2 cellular contexts compared by ENCODE assay signal in the genomic region with DNA sequence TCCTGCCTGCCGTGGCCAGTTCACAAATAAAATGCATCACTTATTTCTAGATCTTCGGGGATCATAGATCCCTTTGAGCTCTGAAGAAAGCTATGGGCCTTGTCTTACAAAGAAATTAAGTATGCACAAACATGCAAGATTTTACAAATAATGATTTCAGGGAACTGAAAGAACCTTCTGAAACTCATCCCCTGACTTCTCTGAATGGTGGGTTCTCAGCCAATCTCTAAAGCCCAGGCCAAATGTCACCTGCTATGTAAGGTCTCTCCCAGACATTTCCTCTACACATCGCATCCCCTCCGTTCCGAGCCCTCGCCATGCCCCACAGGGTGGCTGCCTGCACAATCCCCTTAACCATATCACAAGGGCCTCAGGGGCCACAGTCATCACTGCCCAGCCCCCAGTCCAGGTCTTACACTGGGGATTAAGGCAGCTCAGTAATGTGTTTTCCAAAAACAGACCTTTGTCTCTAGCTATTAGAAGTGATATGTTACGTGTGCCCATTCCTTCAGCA.
TF ChIP-seq lines count a peak whose summit lies in the region.

No MANE protein-coding gene starts in this region.

TF ChIP-seq in IMR-90, 13 proteins besides CTCF, POLR2A, EP300 and RAD21:
- no peak for TF ChIP-seq BHLHE40 (IDR thresholded peaks at IDR 0.05; ENCODE audit: low read depth, low read length)
- TF ChIP-seq NFE2L2 (IDR thresholded peaks at IDR 0.05; ENCODE audit: low read depth, low read length) = no peak
- TF ChIP-seq FOS (IDR thresholded peaks at IDR 0.05; ENCODE audit: low read depth, low read length) = no peak
- TF ChIP-seq MAZ (IDR thresholded peaks at IDR 0.05; ENCODE audit: borderline replicate concordance, low read depth, low read length) = no peak
- no peak for TF ChIP-seq RFX5 (IDR thresholded peaks at IDR 0.05; ENCODE audit: low read depth, low read length)
- TF ChIP-seq, protein P1, sequence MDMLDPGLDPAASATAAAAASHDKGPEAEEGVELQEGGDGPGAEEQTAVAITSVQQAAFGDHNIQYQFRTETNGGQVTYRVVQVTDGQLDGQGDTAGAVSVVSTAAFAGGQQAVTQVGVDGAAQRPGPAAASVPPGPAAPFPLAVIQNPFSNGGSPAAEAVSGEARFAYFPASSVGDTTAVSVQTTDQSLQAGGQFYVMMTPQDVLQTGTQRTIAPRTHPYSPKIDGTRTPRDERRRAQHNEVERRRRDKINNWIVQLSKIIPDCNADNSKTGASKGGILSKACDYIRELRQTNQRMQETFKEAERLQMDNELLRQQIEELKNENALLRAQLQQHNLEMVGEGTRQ (IDR thresholded peaks at IDR 0.05; ENCODE audit: low read depth, low read length) = no peak
- TF ChIP-seq RCOR1 (IDR thresholded peaks at IDR 0.05; ENCODE audit: insufficient replicate concordance, low read length) = no peak
- TF ChIP-seq CEBPB (IDR thresholded peaks at IDR 0.05; ENCODE audit: low read depth, low read length) = no peak
- no peak for TF ChIP-seq SMC3 (IDR thresholded peaks at IDR 0.05; ENCODE audit: low read depth, low read length)

TF ChIP-seq in K562, 482 proteins besides CTCF, POLR2A, EP300 and RAD21:
- TF ChIP-seq POLR2AphosphoS2 (IDR thresholded peaks at IDR 0.05; ENCODE audit: low read length) = 0 out of 2 replicates have a peak, but pooled peaks have one; percentile 44
- TF ChIP-seq ASH1L (IDR thresholded peaks at IDR 0.05; ENCODE audit: borderline replicate concordance, low read depth, partially characterized antibody) = no peak
